18 cellular contexts compared by ENCODE assay signal in the genomic region with DNA sequence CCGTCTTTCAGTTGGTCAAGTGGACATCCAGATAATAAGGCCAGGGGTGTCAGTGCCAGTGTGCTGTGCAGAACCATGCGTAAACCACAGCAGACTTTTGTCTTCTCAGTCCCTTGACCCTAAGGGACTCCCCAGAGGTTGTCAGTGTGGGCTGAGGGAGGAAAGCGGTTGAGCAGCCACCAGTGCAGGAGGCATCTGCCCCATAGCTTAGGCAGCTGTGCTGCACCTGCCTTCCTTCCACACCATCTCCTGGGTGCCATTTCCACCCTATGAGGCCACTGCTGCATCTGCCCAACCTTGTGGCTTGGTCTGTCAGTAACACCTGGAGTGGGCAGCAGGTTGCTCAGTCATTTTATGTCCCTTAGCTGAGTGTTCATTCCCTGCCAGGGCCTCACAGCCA. TPM values are rescaled to one million over a fixed set of nuclear protein-coding genes. Genes with fewer than 3 reads are reported as not detected.
DNase-seq lines count a peak whose midpoint lies in the region; TF ChIP-seq lines count a peak whose summit lies in the region.
"Had no signal": no experiment of that assay in that cellular context is flagged by ENCODE, and none has a peak within 500 bp of the region (broad histone marks: within the 10 kb centered on the region; RNA-seq: fewer than 3 reads in every experiment).

No MANE protein-coding gene starts in this region.

- peaks cover 4 to 69% of the 10 kb centered on the region in 2 donors for H3K36me3 ChIP-seq in vagina

- peaks cover 0 to 7% (median 0%) of the 10 kb centered on the region in 6 donors for H3K9me3 Mint-ChIP-seq in immature natural killer cell
- H3K9me3 Mint-ChIP-seq in activated naive CD8-positive, alpha-beta T cell treated with anti-CD3 and anti-CD28 coated beads for 36 hours, result peaks cover 19% of the 10 kb centered on the region
- H3K9me3 Mint-ChIP-seq: GM23338 had no signal

- H3K27ac ChIP-seq in vagina, result no peak overlapping the region
- H3K27ac ChIP-seq: KMS-11, SJCRH30 had no signal

- peak overlapping the region in 1 of 6 donors; percentile 45 for H3K27ac Mint-ChIP-seq in immature natural killer cell
- no peak overlapping the region for H3K27ac Mint-ChIP-seq in activated naive CD8-positive, alpha-beta T cell treated with anti-CD3 and anti-CD28 coated beads for 36 hours
- H3K27ac Mint-ChIP-seq: GM23338 had no signal

- DNase-seq in COLO668 (lab: John Stamatoyannopoulos, UW; ENCODE audit: unreplicated experiment) (peak; percentile 36), ELF-1 (ENCODE audit: low read depth, low spot score) (peak; percentile 39), NCI-H2081 treated with DMSO at 0.1 percent for 48 hours (lab: John Stamatoyannopoulos, UW) (peak; percentile 1), immature natural killer cell (peak in 2 of 3 donors; percentile 8 to 11), vagina (ENCODE audit: extremely low spot score in 2 of 2) (no peak), CD1c-positive myeloid dendritic cell (ENCODE audit: extremely low spot score) (no peak), NCI-H2227 treated with DMSO at 0.1 percent for 48 hours (lab: John Stamatoyannopoulos, UW) (no peak)
- DNase-seq in activated naive CD8-positive, alpha-beta T cell treated with anti-CD3 and anti-CD28 coated beads for 36 hours, result no peak
- DNase-seq: DMS153, NCI-H1105, NCI-H2029 treated with DMSO at 0.1 percent for 48 hours, SJCRH30, SW 1271, T-helper 9 cell had no signal

- intact Hi-C loops in vagina (cut with DNase I), result no loop called here

- H3K4me1 ChIP-seq in vagina, result peaks cover 18% of the 10 kb centered on the region
- H3K4me1 ChIP-seq: SJCRH30 had no signal

- peaks cover 24 to 36% of the 10 kb centered on the region in 2 donors for H3K4me1 Mint-ChIP-seq in immature natural killer cell
- H3K4me1 Mint-ChIP-seq in activated naive CD8-positive, alpha-beta T cell treated with anti-CD3 and anti-CD28 coated beads for 36 hours, result peaks cover 13% of the 10 kb centered on the region
- H3K4me1 Mint-ChIP-seq: GM23338 had no signal

- peaks cover 16 to 33% (median 17%) of the 10 kb centered on the region in 3 donors for H3K36me3 Mint-ChIP-seq in immature natural killer cell
- H3K36me3 Mint-ChIP-seq in activated naive CD8-positive, alpha-beta T cell treated with anti-CD3 and anti-CD28 coated beads for 36 hours, result peaks cover 58% of the 10 kb centered on the region

- TF ChIP-seq POLR2A in vagina (IDR thresholded peaks at IDR 0.05), result no peak

- no peak overlapping the region for H3K4me3 Mint-ChIP-seq in immature natural killer cell
- no peak overlapping the region for H3K4me3 Mint-ChIP-seq in activated naive CD8-positive, alpha-beta T cell treated with anti-CD3 and anti-CD28 coated beads for 36 hours
- H3K4me3 Mint-ChIP-seq: GM23338 had no signal

- peaks cover 0 to 2% (median 2%) of the 10 kb centered on the region in 3 donors for H3K27me3 Mint-ChIP-seq in immature natural killer cell (ENCODE audit: low read depth in 3 of 3)
- no peaks in the 10 kb centered on the region for H3K27me3 Mint-ChIP-seq in activated naive CD8-positive, alpha-beta T cell treated with anti-CD3 and anti-CD28 coated beads for 36 hours

- TF ChIP-seq CTCF in vagina (IDR thresholded peaks at IDR 0.05), result no peak

- H3K9me3 ChIP-seq in vagina, result no peaks in the 10 kb centered on the region

- H3K4me3 ChIP-seq in vagina, result no peak overlapping the region
- H3K4me3 ChIP-seq: GM23338, SJCRH30 had no signal

- no peaks in the 10 kb centered on the region for H3K27me3 ChIP-seq in vagina
- H3K27me3 ChIP-seq: SJCRH30 had no signal

RNA-seq across cellular contexts. Expression of gene PRPF6, which starts 26.0 kb away (rescaled TPM):
- 10 to 100 TPM; 52.6 to 94.4 (median 63.1) TPM for polyA plus RNA-seq in immature natural killer cell
- 10 to 100 TPM; 64.5 to 64.6 TPM for total RNA-seq in activated naive CD8-positive, alpha-beta T cell treated with anti-CD3 and anti-CD28 coated beads for 36 hours
- total RNA-seq in vagina, result 50.6 TPM

RNA-seq across cellular contexts. Expression of gene SAMD10, which starts 27.5 kb away (rescaled TPM):
- polyA plus RNA-seq in immature natural killer cell, result 10 to 100 TPM in 1 of 3 donors, 1 to 10 TPM in 2; 6.5 to 13.2 (median 8.5) TPM
- 10 to 100 TPM; 16.7 to 19.3 TPM for total RNA-seq in activated naive CD8-positive, alpha-beta T cell treated with anti-CD3 and anti-CD28 coated beads for 36 hours
- 11.8 TPM for total RNA-seq in vagina
- total RNA-seq: SJCRH30 had no signal

RNA-seq across cellular contexts. Expression of gene C20orf204, which starts 29.1 kb away (rescaled TPM):
- polyA plus RNA-seq in immature natural killer cell, result not detected
- 1 to 10 TPM; 2.1 to 2.5 TPM for total RNA-seq in activated naive CD8-positive, alpha-beta T cell treated with anti-CD3 and anti-CD28 coated beads for 36 hours
- total RNA-seq in vagina, result 0.98 TPM

RNA-seq across cellular contexts. Expression of gene ZNF512B, which starts 37.2 kb away (rescaled TPM):
- under 1 TPM in 2 of 3 donors, not detected in 1; 0.36 to 0.63 TPM for polyA plus RNA-seq in immature natural killer cell
- total RNA-seq in activated naive CD8-positive, alpha-beta T cell treated with anti-CD3 and anti-CD28 coated beads for 36 hours, result 10 to 100 TPM; 11.6 to 11.8 TPM
- total RNA-seq in vagina, result 10.3 TPM

RNA-seq across cellular contexts. Expression of gene SOX18, which starts 42.5 kb away (rescaled TPM):
- not detected for polyA plus RNA-seq in immature natural killer cell
- not detected for total RNA-seq in activated naive CD8-positive, alpha-beta T cell treated with anti-CD3 and anti-CD28 coated beads for 36 hours
- 57.2 TPM for total RNA-seq in vagina
- polyA plus RNA-seq: AG04450, BJ, GM23338 had no signal

Comparison
In these comparisons a context has a peak if more than half of its experiments do, and no peak if none do; other contexts are left out.
1. DNase-seq: peak in COLO668 (single experiment), ELF-1 (single experiment), NCI-H2081 treated with DMSO at 0.1 percent for 48 hours (single experiment) and immature natural killer cell (2 of 3); none in activated naive CD8-positive, alpha-beta T cell treated with anti-CD3 and anti-CD28 coated beads for 36 hours (single experiment), vagina (0 of 2), CD1c-positive myeloid dendritic cell (single experiment) and NCI-H2227 treated with DMSO at 0.1 percent for 48 hours (single experiment).